1 cellular context compared by ENCODE assay signal in the genomic region with DNA sequence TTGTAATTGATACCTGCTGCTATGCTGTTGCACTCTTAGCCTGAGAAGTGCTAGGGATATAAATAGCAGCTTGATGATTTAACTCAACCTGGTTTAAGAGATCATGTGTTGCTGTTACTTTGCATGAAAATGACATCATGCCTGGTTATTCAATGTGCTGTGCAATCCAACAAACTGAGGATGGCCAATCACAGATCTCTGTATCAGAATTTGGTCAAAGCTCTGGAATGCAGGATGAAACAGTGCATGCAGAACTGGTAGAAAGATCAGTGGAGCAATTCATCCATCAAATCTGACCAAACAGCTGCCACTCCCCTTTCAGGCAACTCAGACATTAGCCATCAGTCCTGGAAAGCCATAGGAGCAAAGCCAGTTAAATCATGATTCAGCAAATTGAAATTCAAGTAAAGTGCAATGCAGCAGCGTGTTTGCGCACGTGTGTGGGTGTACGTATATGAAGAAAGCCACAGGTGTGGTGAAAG.
TF ChIP-seq lines count a peak whose summit lies in the region.

No MANE protein-coding gene starts in this region.

TF ChIP-seq in GM23338, 12 proteins besides CTCF, POLR2A, EP300 and RAD21 (continued from another document):
- TF ChIP-seq, protein P1, sequence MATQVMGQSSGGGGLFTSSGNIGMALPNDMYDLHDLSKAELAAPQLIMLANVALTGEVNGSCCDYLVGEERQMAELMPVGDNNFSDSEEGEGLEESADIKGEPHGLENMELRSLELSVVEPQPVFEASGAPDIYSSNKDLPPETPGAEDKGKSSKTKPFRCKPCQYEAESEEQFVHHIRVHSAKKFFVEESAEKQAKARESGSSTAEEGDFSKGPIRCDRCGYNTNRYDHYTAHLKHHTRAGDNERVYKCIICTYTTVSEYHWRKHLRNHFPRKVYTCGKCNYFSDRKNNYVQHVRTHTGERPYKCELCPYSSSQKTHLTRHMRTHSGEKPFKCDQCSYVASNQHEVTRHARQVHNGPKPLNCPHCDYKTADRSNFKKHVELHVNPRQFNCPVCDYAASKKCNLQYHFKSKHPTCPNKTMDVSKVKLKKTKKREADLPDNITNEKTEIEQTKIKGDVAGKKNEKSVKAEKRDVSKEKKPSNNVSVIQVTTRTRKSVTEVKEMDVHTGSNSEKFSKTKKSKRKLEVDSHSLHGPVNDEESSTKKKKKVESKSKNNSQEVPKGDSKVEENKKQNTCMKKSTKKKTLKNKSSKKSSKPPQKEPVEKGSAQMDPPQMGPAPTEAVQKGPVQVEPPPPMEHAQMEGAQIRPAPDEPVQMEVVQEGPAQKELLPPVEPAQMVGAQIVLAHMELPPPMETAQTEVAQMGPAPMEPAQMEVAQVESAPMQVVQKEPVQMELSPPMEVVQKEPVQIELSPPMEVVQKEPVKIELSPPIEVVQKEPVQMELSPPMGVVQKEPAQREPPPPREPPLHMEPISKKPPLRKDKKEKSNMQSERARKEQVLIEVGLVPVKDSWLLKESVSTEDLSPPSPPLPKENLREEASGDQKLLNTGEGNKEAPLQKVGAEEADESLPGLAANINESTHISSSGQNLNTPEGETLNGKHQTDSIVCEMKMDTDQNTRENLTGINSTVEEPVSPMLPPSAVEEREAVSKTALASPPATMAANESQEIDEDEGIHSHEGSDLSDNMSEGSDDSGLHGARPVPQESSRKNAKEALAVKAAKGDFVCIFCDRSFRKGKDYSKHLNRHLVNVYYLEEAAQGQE (IDR thresholded peaks at IDR 0.05; ENCODE audit: unreplicated experiment) = no peak
- TF ChIP-seq ZNF331 (CRISPR knock-in tag; IDR thresholded peaks at IDR 0.05; ENCODE audit: low read depth) (no peak), ZNF114 (CRISPR knock-in tag; IDR thresholded peaks at IDR 0.05) (no peak), CREB1 (CRISPR knock-in tag; IDR thresholded peaks at IDR 0.05; ENCODE audit: low read depth) (no peak), EZH2 (IDR thresholded peaks at IDR 0.05; ENCODE audit: low read depth, unreplicated experiment) (no peak), NANOG (IDR thresholded peaks at IDR 0.05; ENCODE audit: borderline replicate concordance) (no peak)
